In the genomic region with DNA sequence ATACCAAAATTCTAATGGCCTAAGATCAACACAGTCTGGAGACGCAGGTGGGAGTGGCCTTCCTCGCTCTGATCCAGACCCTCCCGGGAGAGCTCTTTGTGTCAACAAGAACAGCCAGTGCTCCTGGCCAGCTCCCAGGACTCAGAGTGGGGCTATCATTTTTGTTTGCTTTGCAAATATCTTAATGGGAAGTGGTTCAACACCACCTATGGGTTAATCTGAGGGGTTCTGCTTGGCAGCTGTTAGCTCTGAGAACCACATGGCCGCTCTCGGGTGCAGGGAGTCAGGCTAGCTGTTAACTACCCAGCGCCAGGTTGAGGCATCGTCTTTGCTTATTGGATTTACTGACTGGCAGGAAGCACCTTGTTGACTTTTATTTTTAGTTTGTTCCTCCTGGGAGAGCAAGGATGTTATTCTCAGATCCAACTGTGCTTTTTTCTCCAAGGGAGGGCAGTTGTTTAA, we compare ENCODE assay signal across 1 cellular context.
A peak's percentile ranks its signal among the peaks of the same experiment; 100 is the strongest.
TF ChIP-seq lines count a peak whose summit lies in the region.

No MANE protein-coding gene starts in this region.

TF ChIP-seq in HepG2, 621 proteins besides CTCF, POLR2A, EP300 and RAD21 (continued from another document and continues in another):
- TF ChIP-seq IRF1 (CRISPR knock-in tag; IDR thresholded peaks at IDR 0.05; ENCODE audit: low read depth) (no peak), ZKSCAN5 (CRISPR knock-in tag; IDR thresholded peaks at IDR 0.05) (no peak), MXI1 (IDR thresholded peaks at IDR 0.05; ENCODE audit: borderline replicate concordance, low read depth, low read length) (no peak), IRF2 (CRISPR knock-in tag; IDR thresholded peaks at IDR 0.05) (peak; percentile 67; the same call in 1 of the 2 replicates), ELK4 (CRISPR knock-in tag; IDR thresholded peaks at IDR 0.05; ENCODE audit: borderline replicate concordance) (no peak), ZNF790 (CRISPR knock-in tag; IDR thresholded peaks at IDR 0.05; ENCODE audit: borderline replicate concordance) (no peak), ZFP90 (CRISPR knock-in tag; IDR thresholded peaks at IDR 0.05; ENCODE audit: borderline replicate concordance) (0 out of 2 replicates have a peak, but pooled peaks have one; percentile 43), ZBTB43 (CRISPR knock-in tag; conservative IDR thresholded peaks at IDR 0.05) (0 out of 2 replicates have a peak, but pooled peaks have one; percentile 31), RFX1 (IDR thresholded peaks at IDR 0.05) (no peak), NCOR1 (IDR thresholded peaks at IDR 0.05; ENCODE audit: borderline replicate concordance, low read length) (no peak), ZNF138 (CRISPR knock-in tag; IDR thresholded peaks at IDR 0.05; ENCODE audit: low read depth) (no peak), GPN1 (CRISPR knock-in tag; IDR thresholded peaks at IDR 0.05; ENCODE audit: borderline replicate concordance) (no peak), PPARG (CRISPR knock-in tag; conservative IDR thresholded peaks at IDR 0.05) (peak; percentile 39; the same call in 1 of the 2 replicates), THAP11 (CRISPR knock-in tag; IDR thresholded peaks at IDR 0.05) (peak; percentile 60), ZNF737 (CRISPR knock-in tag; IDR thresholded peaks at IDR 0.05; ENCODE audit: borderline replicate concordance) (no peak), ETV5 (CRISPR knock-in tag; IDR thresholded peaks at IDR 0.05; ENCODE audit: borderline replicate concordance) (peak; percentile 43; the same call in 1 of the 2 replicates), GLI4 (CRISPR knock-in tag; IDR thresholded peaks at IDR 0.05; ENCODE audit: borderline replicate concordance) (no peak), ZNF687 (CRISPR knock-in tag; IDR thresholded peaks at IDR 0.05) (no peak; the same call in 1 of the 2 replicates), LCORL (IDR thresholded peaks at IDR 0.05) (no peak), LCORL (CRISPR knock-in tag; IDR thresholded peaks at IDR 0.05) (peak; percentile 63), SOX6 (IDR thresholded peaks at IDR 0.05) (no peak), SOX6 (CRISPR knock-in tag; IDR thresholded peaks at IDR 0.05) (peak; percentile 78), TBX3 (IDR thresholded peaks at IDR 0.05; ENCODE audit: borderline replicate concordance) (no peak), ISL2 (CRISPR knock-in tag; IDR thresholded peaks at IDR 0.05) (peak; percentile 92), GATAD1 (CRISPR knock-in tag; IDR thresholded peaks at IDR 0.05) (0 out of 2 replicates have a peak, but pooled peaks have one; percentile 27), ELF1 (CRISPR knock-in tag; IDR thresholded peaks at IDR 0.05) (peak; percentile 33), CREB1 (IDR thresholded peaks at IDR 0.05) (no peak), CREB1 (CRISPR knock-in tag; IDR thresholded peaks at IDR 0.05) (no peak)
- TF ChIP-seq, protein P1, sequence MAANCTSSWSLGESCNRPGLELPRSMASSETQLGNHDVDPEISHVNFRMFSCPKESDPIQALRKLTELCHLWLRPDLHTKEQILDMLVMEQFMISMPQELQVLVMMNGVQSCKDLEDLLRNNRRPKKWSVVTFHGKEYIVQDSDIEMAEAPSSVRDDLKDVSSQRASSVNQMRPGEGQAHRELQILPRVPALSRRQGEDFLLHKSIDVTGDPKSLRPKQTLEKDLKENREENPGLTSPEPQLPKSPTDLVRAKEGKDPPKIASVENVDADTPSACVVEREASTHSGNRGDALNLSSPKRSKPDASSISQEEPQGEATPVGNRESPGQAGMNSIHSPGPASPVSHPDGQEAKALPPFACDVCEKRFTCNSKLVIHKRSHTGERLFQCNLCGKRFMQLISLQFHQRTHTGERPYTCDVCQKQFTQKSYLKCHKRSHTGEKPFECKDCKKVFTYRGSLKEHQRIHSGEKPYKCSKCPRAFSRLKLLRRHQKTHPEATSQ (CRISPR knock-in tag; IDR thresholded peaks at IDR 0.05; ENCODE audit: borderline replicate concordance), result no peak
- TF ChIP-seq, protein P2, sequence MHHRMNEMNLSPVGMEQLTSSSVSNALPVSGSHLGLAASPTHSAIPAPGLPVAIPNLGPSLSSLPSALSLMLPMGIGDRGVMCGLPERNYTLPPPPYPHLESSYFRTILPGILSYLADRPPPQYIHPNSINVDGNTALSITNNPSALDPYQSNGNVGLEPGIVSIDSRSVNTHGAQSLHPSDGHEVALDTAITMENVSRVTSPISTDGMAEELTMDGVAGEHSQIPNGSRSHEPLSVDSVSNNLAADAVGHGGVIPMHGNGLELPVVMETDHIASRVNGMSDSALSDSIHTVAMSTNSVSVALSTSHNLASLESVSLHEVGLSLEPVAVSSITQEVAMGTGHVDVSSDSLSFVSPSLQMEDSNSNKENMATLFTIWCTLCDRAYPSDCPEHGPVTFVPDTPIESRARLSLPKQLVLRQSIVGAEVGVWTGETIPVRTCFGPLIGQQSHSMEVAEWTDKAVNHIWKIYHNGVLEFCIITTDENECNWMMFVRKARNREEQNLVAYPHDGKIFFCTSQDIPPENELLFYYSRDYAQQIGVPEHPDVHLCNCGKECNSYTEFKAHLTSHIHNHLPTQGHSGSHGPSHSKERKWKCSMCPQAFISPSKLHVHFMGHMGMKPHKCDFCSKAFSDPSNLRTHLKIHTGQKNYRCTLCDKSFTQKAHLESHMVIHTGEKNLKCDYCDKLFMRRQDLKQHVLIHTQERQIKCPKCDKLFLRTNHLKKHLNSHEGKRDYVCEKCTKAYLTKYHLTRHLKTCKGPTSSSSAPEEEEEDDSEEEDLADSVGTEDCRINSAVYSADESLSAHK (CRISPR knock-in tag; IDR thresholded peaks at IDR 0.05; ENCODE audit: borderline replicate concordance), result no peak
- TF ChIP-seq, protein P3, sequence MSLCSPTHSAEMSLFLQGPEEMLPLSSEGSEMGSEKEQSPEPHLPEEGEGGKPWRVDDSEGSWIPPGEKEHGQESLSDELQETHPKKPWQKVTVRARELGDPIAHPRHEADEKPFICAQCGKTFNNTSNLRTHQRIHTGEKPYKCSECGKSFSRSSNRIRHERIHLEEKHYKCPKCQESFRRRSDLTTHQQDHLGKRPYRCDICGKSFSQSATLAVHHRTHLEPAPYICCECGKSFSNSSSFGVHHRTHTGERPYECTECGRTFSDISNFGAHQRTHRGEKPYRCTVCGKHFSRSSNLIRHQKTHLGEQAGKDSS (CRISPR knock-in tag; IDR thresholded peaks at IDR 0.05; ENCODE audit: borderline replicate concordance, low read depth), result peak; percentile 79
- TF ChIP-seq, protein P4, sequence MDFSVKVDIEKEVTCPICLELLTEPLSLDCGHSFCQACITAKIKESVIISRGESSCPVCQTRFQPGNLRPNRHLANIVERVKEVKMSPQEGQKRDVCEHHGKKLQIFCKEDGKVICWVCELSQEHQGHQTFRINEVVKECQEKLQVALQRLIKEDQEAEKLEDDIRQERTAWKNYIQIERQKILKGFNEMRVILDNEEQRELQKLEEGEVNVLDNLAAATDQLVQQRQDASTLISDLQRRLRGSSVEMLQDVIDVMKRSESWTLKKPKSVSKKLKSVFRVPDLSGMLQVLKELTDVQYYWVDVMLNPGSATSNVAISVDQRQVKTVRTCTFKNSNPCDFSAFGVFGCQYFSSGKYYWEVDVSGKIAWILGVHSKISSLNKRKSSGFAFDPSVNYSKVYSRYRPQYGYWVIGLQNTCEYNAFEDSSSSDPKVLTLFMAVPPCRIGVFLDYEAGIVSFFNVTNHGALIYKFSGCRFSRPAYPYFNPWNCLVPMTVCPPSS (IDR thresholded peaks at IDR 0.05), result no peak
- TF ChIP-seq, protein P5, sequence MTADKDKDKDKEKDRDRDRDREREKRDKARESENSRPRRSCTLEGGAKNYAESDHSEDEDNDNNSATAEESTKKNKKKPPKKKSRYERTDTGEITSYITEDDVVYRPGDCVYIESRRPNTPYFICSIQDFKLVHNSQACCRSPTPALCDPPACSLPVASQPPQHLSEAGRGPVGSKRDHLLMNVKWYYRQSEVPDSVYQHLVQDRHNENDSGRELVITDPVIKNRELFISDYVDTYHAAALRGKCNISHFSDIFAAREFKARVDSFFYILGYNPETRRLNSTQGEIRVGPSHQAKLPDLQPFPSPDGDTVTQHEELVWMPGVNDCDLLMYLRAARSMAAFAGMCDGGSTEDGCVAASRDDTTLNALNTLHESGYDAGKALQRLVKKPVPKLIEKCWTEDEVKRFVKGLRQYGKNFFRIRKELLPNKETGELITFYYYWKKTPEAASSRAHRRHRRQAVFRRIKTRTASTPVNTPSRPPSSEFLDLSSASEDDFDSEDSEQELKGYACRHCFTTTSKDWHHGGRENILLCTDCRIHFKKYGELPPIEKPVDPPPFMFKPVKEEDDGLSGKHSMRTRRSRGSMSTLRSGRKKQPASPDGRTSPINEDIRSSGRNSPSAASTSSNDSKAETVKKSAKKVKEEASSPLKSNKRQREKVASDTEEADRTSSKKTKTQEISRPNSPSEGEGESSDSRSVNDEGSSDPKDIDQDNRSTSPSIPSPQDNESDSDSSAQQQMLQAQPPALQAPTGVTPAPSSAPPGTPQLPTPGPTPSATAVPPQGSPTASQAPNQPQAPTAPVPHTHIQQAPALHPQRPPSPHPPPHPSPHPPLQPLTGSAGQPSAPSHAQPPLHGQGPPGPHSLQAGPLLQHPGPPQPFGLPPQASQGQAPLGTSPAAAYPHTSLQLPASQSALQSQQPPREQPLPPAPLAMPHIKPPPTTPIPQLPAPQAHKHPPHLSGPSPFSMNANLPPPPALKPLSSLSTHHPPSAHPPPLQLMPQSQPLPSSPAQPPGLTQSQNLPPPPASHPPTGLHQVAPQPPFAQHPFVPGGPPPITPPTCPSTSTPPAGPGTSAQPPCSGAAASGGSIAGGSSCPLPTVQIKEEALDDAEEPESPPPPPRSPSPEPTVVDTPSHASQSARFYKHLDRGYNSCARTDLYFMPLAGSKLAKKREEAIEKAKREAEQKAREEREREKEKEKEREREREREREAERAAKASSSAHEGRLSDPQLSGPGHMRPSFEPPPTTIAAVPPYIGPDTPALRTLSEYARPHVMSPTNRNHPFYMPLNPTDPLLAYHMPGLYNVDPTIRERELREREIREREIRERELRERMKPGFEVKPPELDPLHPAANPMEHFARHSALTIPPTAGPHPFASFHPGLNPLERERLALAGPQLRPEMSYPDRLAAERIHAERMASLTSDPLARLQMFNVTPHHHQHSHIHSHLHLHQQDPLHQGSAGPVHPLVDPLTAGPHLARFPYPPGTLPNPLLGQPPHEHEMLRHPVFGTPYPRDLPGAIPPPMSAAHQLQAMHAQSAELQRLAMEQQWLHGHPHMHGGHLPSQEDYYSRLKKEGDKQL (CRISPR knock-in tag; IDR thresholded peaks at IDR 0.05; ENCODE audit: low read depth), result peak; percentile 66; the same call in 1 of the 2 replicates
